ENCODE assay signal across 9 cellular contexts in the genomic region with DNA sequence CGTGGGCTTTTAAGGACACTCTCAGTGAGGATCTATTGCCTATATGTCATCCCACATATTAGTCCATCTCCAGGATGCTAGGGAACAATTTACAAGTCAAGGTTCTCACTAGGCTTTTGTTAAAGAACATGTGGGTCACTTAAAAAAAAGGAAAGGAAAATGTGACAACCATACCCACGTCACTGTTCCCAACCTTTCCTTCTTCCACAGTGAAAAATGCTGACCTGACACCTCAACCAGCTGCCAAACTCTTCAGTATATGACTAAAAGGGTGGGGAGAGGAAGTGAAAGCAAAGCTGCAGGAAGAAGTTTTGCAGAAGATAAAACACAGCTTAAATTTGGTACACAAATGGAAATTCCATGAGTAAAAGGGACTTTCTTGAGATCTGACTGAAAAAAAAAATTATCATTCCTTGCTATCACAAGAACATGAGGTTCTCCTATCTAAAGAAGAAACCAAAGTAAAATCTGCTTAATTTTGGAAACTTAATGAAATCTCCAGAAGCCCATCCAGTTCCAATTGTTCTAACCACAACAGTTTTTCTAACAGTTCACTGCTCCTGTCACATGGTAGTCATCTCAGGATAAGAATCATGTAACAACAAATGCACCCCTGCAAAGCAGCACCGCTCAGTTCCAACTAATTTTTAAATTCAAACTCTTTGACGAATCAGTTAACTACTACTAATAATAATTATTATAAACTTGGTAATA.
DNase-seq lines count a peak whose midpoint lies in the region; ATAC-seq lines count a peak whose summit lies in the region.
"Had no signal": no experiment of that assay in that cellular context is flagged by ENCODE, and none has a peak within 500 bp of the region (broad histone marks: within the 10 kb centered on the region; RNA-seq: fewer than 3 reads in every experiment).

No MANE protein-coding gene starts in this region.

- no peaks in the 10 kb centered on the region for H3K36me3 Mint-ChIP-seq in activated T-cell treated with anti-CD3 and anti-CD28 coated beads, Interleukin-2, amount 50 U/mL, for 4 hours (ENCODE audit: insufficient read depth)

- ATAC-seq in HG03342 (IDR thresholded peaks at IDR 0.05; ENCODE audit: unreplicated experiment) (peak; percentile 65), right cardiac atrium (peak; percentile 88 to 97), HG03457 (IDR thresholded peaks at IDR 0.05; ENCODE audit: unreplicated experiment) (no peak), HG02884 (IDR thresholded peaks at IDR 0.05; ENCODE audit: unreplicated experiment) (no peak)
- peak; percentile 73 for ATAC-seq in activated T-cell treated with anti-CD3 and anti-CD28 coated beads, Interleukin-2, amount 50 U/mL, for 4 hours
- peak; percentile 92 for ATAC-seq in stimulated activated naive CD8-positive, alpha-beta T cell treated with anti-CD3 and anti-CD28 coated beads, Interleukin-15, Interleukin-2, amounts not matched to agents 100 U/mL and 50 U/mL, for 24 hours

- H3K4me3 Mint-ChIP-seq in activated T-cell treated with anti-CD3 and anti-CD28 coated beads, Interleukin-2, amount 50 U/mL, for 4 hours: no peak overlapping the region

- 41% methylated on average over 4 of the region's 4 CpGs for WGBS in right cardiac atrium

- no peaks in the 10 kb centered on the region for H3K9me3 ChIP-seq in right cardiac atrium (ENCODE audit: control insufficient read depth, low read length)
- H3K9me3 ChIP-seq: tibial artery had no signal

- H3K4me1 ChIP-seq in right cardiac atrium (ENCODE audit: control insufficient read depth, insufficient read depth, low read length): peaks cover 12% of the 10 kb centered on the region

- intact Hi-C loops in right cardiac atrium (cut with DNase I): loop anchor here (2.0 to 10.0 kb wide), 6 partner anchors 227 to 357 kb away; no protein-coding TSS in a partner anchor

- H3K27me3 Mint-ChIP-seq in activated T-cell treated with anti-CD3 and anti-CD28 coated beads, Interleukin-2, amount 50 U/mL, for 4 hours (ENCODE audit: low read depth): no peaks in the 10 kb centered on the region

- H3K27me3 ChIP-seq in right cardiac atrium (ENCODE audit: control insufficient read depth, insufficient read depth): no peaks in the 10 kb centered on the region
- H3K27me3 ChIP-seq: tibial artery had no signal

- H3K27ac ChIP-seq in right cardiac atrium (ENCODE audit: low read length): peak overlapping the region; percentile 87

- DNase-seq in GM04503 (ENCODE audit: low read depth): peak; percentile 10
- peak; percentile 8 for DNase-seq in activated T-cell treated with anti-CD3 and anti-CD28 coated beads, Interleukin-2, amount 50 U/mL, for 4 hours
- peak in 2 of 3 donors; percentile 55 to 59 for DNase-seq in right cardiac atrium
- DNase-seq in stimulated activated naive CD8-positive, alpha-beta T cell treated with anti-CD3 and anti-CD28 coated beads, Interleukin-15, Interleukin-2, amounts not matched to agents 100 U/mL and 50 U/mL, for 24 hours: peak; percentile 27
- no peak for DNase-seq in iPS-NIHi7 (ENCODE audit: extremely low spot score)

- peaks cover 44% of the 10 kb centered on the region for H3K4me1 Mint-ChIP-seq in activated T-cell treated with anti-CD3 and anti-CD28 coated beads, Interleukin-2, amount 50 U/mL, for 4 hours (ENCODE audit: low read depth)

- H3K9me3 Mint-ChIP-seq in activated T-cell treated with anti-CD3 and anti-CD28 coated beads, Interleukin-2, amount 50 U/mL, for 4 hours: no peaks in the 10 kb centered on the region

- H3K4me3 ChIP-seq in right cardiac atrium (ENCODE audit: low read length): no peak overlapping the region
- H3K4me3 ChIP-seq: tibial artery had no signal

Comparison
In these comparisons a context has a peak if more than half of its experiments do, and no peak if none do; other contexts are left out.
1. ATAC-seq: peak in HG03342 (single experiment), activated T-cell treated with anti-CD3 and anti-CD28 coated beads, Interleukin-2, amount 50 U/mL, for 4 hours (2 of 2), right cardiac atrium (2 of 2) and stimulated activated naive CD8-positive, alpha-beta T cell treated with anti-CD3 and anti-CD28 coated beads, Interleukin-15, Interleukin-2, amounts not matched to agents 100 U/mL and 50 U/mL, for 24 hours (single experiment); none in HG03457 (single experiment) and HG02884 (single experiment).